In the genomic region with DNA sequence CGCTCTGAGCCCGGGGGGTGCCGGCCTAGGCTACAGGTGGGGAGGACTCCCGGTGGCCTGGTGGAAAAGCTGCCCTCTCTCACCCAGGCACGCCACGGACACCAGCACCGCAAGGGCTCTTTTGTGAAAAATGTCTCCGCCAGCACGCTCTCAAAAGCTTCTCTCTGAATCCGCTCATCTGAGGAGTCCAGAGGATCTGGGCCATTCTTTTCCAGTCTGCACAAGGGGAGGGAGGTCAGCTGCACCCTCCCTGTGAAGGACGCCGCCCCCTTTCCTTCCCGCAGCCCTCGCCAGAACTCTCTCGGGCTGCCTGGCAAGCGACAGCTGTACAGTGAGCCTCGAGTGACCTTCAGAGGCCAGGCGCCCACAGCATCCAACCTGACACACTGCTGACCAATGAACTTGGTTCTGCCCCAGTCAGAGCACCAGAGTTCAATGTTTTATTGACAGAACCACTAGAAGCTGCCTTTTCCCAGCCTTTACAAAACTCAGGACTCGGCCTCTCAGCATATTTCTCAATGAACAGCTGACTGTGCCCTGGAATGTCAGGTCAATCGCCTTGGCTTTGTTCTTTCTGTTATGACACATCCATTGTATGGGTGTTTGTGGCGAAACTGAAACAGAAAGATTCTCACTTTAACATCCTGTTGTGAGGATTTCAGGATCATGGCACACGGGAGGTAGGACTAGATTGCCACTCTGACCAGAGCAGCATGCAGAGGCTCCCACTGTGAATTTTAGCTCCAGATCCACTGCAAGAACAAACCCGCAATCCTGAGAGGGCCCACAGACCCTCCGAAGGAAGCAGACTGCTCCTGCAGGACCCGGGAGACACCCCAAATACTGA, we compare ENCODE assay signal across 9 cellular contexts. TPM values are rescaled to one million over a fixed set of nuclear protein-coding genes. Genes with fewer than 3 reads are reported as not detected.
DNase-seq lines count a peak whose midpoint lies in the region; ATAC-seq and TF ChIP-seq lines count a peak whose summit lies in the region.
"Had no signal": no experiment of that assay in that cellular context is flagged by ENCODE, and none has a peak within 500 bp of the region (broad histone marks: within the 10 kb centered on the region; RNA-seq: fewer than 3 reads in every experiment).

No MANE protein-coding gene starts in this region.

- no peaks in the 10 kb centered on the region for H3K9me3 Mint-ChIP-seq in CD8-positive, alpha-beta T cell

- H3K36me3 ChIP-seq in CD8-positive, alpha-beta T cell (ENCODE audit: insufficient read depth, low read length) = no peaks in the 10 kb centered on the region
- H3K36me3 ChIP-seq in esophagus (ENCODE audit: control insufficient read depth in 2 of 2, insufficient read depth in 2 of 2, low read length in 1 of 2) (no peaks in the 10 kb centered on the region), upper lobe of right lung (no peaks in the 10 kb centered on the region)

- peaks cover 68% of the 10 kb centered on the region for H3K4me1 ChIP-seq in CD8-positive, alpha-beta T cell (ENCODE audit: insufficient read depth, low read length)
- H3K4me1 ChIP-seq in esophagus (ENCODE audit: control insufficient read depth in 2 of 2, insufficient read depth in 2 of 2, low read length in 1 of 2) = peaks cover 0 to 19% of the 10 kb centered on the region in 2 donors
- H3K4me1 ChIP-seq in upper lobe of right lung = peaks cover 25% of the 10 kb centered on the region

- H3K9me3 ChIP-seq in CD8-positive, alpha-beta T cell (ENCODE audit: low read length) = no peaks in the 10 kb centered on the region
- H3K9me3 ChIP-seq in T-helper 17 cell (ENCODE audit: control insufficient read depth, low read length, poor library complexity, severe bottlenecking) (no peaks in the 10 kb centered on the region), esophagus (ENCODE audit: control insufficient read depth in 2 of 2, insufficient read depth in 1 of 2, low read depth in 1 of 2, low read length in 1 of 2) (no peaks in the 10 kb centered on the region), upper lobe of right lung (no peaks in the 10 kb centered on the region)

- peak overlapping the region; percentile 87 for H3K4me3 Mint-ChIP-seq in CD8-positive, alpha-beta T cell
- peak overlapping the region; percentile 94 for H3K4me3 Mint-ChIP-seq in T-helper 17 cell

- H3K36me3 Mint-ChIP-seq in CD8-positive, alpha-beta T cell = peaks cover 7% of the 10 kb centered on the region
- H3K36me3 Mint-ChIP-seq in T-helper 17 cell (ENCODE audit: low read depth) = peaks cover 4% of the 10 kb centered on the region

- H3K27me3 ChIP-seq in CD8-positive, alpha-beta T cell (ENCODE audit: insufficient read depth, low read length) = no peaks in the 10 kb centered on the region
- H3K27me3 ChIP-seq in esophagus (ENCODE audit: control insufficient read depth in 1 of 2, insufficient read depth in 2 of 2, low read length in 2 of 2) (no peaks in the 10 kb centered on the region), upper lobe of right lung (no peaks in the 10 kb centered on the region)

- peaks cover 78% of the 10 kb centered on the region for H3K4me1 Mint-ChIP-seq in CD8-positive, alpha-beta T cell (ENCODE audit: low read depth)
- peaks cover 67% of the 10 kb centered on the region for H3K4me1 Mint-ChIP-seq in T-helper 17 cell

- no peaks in the 10 kb centered on the region for H3K27me3 Mint-ChIP-seq in CD8-positive, alpha-beta T cell (ENCODE audit: low read depth)
- no peaks in the 10 kb centered on the region for H3K27me3 Mint-ChIP-seq in T-helper 17 cell

- 16 to 22% methylated on average over 25 of the region's 25 CpGs for WGBS in esophagus, 2 donors

- peak overlapping the region; percentile 33 for H3K4me3 ChIP-seq in CD8-positive, alpha-beta T cell (ENCODE audit: low read depth, low read length)
- H3K4me3 ChIP-seq in esophagus (ENCODE audit: low read depth in 1 of 2, low read length in 2 of 2) = peak overlapping the region; percentile 31 to 71
- H3K4me3 ChIP-seq in upper lobe of right lung = peak overlapping the region; percentile 66
- H3K4me3 ChIP-seq: SK-N-MC had no signal

- H3K27ac ChIP-seq in CD8-positive, alpha-beta T cell (ENCODE audit: low read depth, low read length) = peak overlapping the region; percentile 24
- peak overlapping the region; percentile 95 to 98 for H3K27ac ChIP-seq in esophagus (ENCODE audit: low read depth in 2 of 2, low read length in 1 of 2)
- H3K27ac ChIP-seq in upper lobe of right lung = peak overlapping the region; percentile 78
- H3K27ac ChIP-seq: SK-N-MC had no signal

- H3K27ac Mint-ChIP-seq in CD8-positive, alpha-beta T cell = peak overlapping the region; percentile 93
- peak overlapping the region; percentile 84 for H3K27ac Mint-ChIP-seq in T-helper 17 cell

- no peak for TF ChIP-seq CTCF in CD8-positive, alpha-beta T cell (IDR thresholded peaks at IDR 0.05)
- no peak for TF ChIP-seq CTCF in upper lobe of right lung (IDR thresholded peaks at IDR 0.05)

- intact Hi-C loops in CD8-positive, alpha-beta T cell (cut with DNase I, micrococcal nuclease) = loop anchor here (2.0 kb wide), 2 partner anchors 14 to 18 kb away; no protein-coding TSS in a partner anchor
- intact Hi-C loops in upper lobe of right lung (cut with DNase I) = no loop called here

- POLR2A ChIA-PET in CD8-positive, alpha-beta T cell (lab: Charles Lee) = interaction anchor here (0.7 to 3.8 kb wide), 11 partner anchors 8 to 104 kb away, joined by 3 to 16 read pairs (median 5); a partner anchor contains a TSS

- in situ Hi-C loops in KBM-7 (cut with MboI; ENCODE audit: low pct_unique_long_range_greater_than_20kb, low sequenced_read_pairs) = no loop called here

- peak in 1 of 7 experiments; percentile 57 for DNase-seq in CD8-positive, alpha-beta T cell
- peak; percentile 91 for DNase-seq in HCEC 1CT
- DNase-seq in T-helper 17 cell = no peak
- DNase-seq in mucosa of gallbladder (ENCODE audit: low spot score) = peak; percentile 82
- peak; percentile 86 for DNase-seq in upper lobe of right lung
- no peak for DNase-seq in KBM-7
- DNase-seq in activated CD4-positive, alpha-beta T cell treated with anti-CD3 and anti-CD28 coated beads for 4 hours = no peak

- peak; percentile 9 for ATAC-seq in CD8-positive, alpha-beta T cell
- ATAC-seq in T-helper 17 cell = peak; percentile 22
- ATAC-seq in upper lobe of right lung = peak; percentile 92

- CTCF ChIA-PET in CD8-positive, alpha-beta T cell (lab: Charles Lee) = interaction anchor here (0.7 to 3.3 kb wide), 16 partner anchors 10 to 113 kb away, joined by 3 to 16 read pairs (median 5); a partner anchor contains a TSS

RNA-seq across cellular contexts. Expression of a gene that starts 26.7 kb away (rescaled TPM):
- total RNA-seq in CD8-positive, alpha-beta T cell = 10 to 100 TPM; 36.0 to 39.1 TPM
- 10 to 100 TPM; 32.9 to 37.7 TPM for total RNA-seq in T-helper 17 cell
- polyA plus RNA-seq in esophagus = 1 to 10 TPM; 1.7 to 4.3 TPM
- 11.8 TPM for total RNA-seq in mucosa of gallbladder
- total RNA-seq in upper lobe of right lung = 12.4 TPM

RNA-seq across cellular contexts. Expression of a gene that starts 34.8 kb away (rescaled TPM):
- 10 to 100 TPM; 48.8 to 50.7 TPM for total RNA-seq in CD8-positive, alpha-beta T cell
- total RNA-seq in T-helper 17 cell (10 to 100 TPM; 39.2 to 44.4 TPM), mucosa of gallbladder (62.0 TPM), upper lobe of right lung (101 TPM)
- 100 to 1,000 TPM; 302 to 549 TPM for polyA plus RNA-seq in esophagus

Comparison
In these comparisons a context has a peak if more than half of its experiments do, and no peak if none do; other contexts are left out.
1. ATAC-seq: peak in every context shown above with its lines; median percentile 92 in upper lobe of right lung; 22 in T-helper 17 cell; 9 in CD8-positive, alpha-beta T cell.
2. DNase-seq: peak in HCEC 1CT (single experiment), mucosa of gallbladder (single experiment) and upper lobe of right lung (single experiment); none in T-helper 17 cell (0 of 3), KBM-7 (single experiment) and activated CD4-positive, alpha-beta T cell treated with anti-CD3 and anti-CD28 coated beads for 4 hours (0 of 2).
3. H3K27ac ChIP-seq: peak in every context shown above with its lines; median percentile 96 in esophagus; 78 in upper lobe of right lung; 24 in CD8-positive, alpha-beta T cell.
4. Peak in every context shown above with its lines, with median percentiles within 50 percentile points of each other: H3K4me3 ChIP-seq.